In genomic region chr15:40435331-40436089, GRCh38 we compare ENCODE assay signal across 9 cellular contexts. TPM values are rescaled to one million over a fixed set of nuclear protein-coding genes. Genes with fewer than 3 reads are reported as not detected.
DNase-seq lines count a peak whose midpoint lies in the region; ATAC-seq and TF ChIP-seq lines count a peak whose summit lies in the region.
"Had no signal": no experiment of that assay in that cellular context is flagged by ENCODE, and none has a peak within 500 bp of the region (broad histone marks: within the 10 kb centered on the region; RNA-seq: fewer than 3 reads in every experiment).

No MANE protein-coding gene starts in this region.

- intact Hi-C loops in activated CD8-positive, alpha-beta T cell treated with anti-CD3 and anti-CD28 coated beads for 36 hours (cut with micrococcal nuclease): no loop called here
- intact Hi-C loops in mammary epithelial cell (cut with micrococcal nuclease): no loop called here

- no peaks in the 10 kb centered on the region for H3K79me2 ChIP-seq in mammary epithelial cell (ENCODE audit: insufficient read depth, low read length)

- H2AFZ ChIP-seq in mammary epithelial cell (ENCODE audit: low read depth, low read length): peak overlapping the region; percentile 52

- dilution Hi-C loops in mammary epithelial cell (cut with HindIII; ENCODE audit: low sequenced_read_pairs): no loop called here

- DNase-seq in activated CD8-positive, alpha-beta T cell treated with anti-CD3 and anti-CD28 coated beads for 36 hours: no peak
- DNase-seq in activated CD8-positive, alpha-beta T cell treated with anti-CD3 and anti-CD28 coated beads, Interleukin-2, amount 10 ng/mL, durations not matched to agents 7 days and 5 days: no peak
- DNase-seq in mammary epithelial cell (no peak), thoracic aorta (ENCODE audit: low spot score) (no peak), NCI-H510A treated with DMSO at 0.1 percent for 48 hours (lab: John Stamatoyannopoulos, UW) (no peak), NOMO-1 treated with DMSO at 0.1 percent for 48 hours (lab: John Stamatoyannopoulos, UW; ENCODE audit: unreplicated experiment) (no peak)
- DNase-seq: NCI-H2081 treated with DMSO at 0.1 percent for 48 hours had no signal

- H3K4me1 ChIP-seq in mammary epithelial cell (ENCODE audit: insufficient read depth, low read length) (peaks cover 18% of the 10 kb centered on the region), mucosa of rectum (ENCODE audit: control insufficient read depth in 2 of 2, insufficient read depth in 2 of 2, low read length in 2 of 2) (peaks cover 26% of the 10 kb centered on the region in 2 donors), thoracic aorta (ENCODE audit: control insufficient read depth in 1 of 2, low read depth in 2 of 2) (peaks cover 19 to 30% of the 10 kb centered on the region in 2 donors)

- H3K9ac ChIP-seq in mammary epithelial cell (ENCODE audit: insufficient read depth, low read length): no peak overlapping the region
- peak overlapping the region in 1 of 2 donors; percentile 41 for H3K9ac ChIP-seq in mucosa of rectum (ENCODE audit: low read depth in 1 of 2, low read length in 2 of 2)

- no TSS peak for BruUV-seq in mammary epithelial cell (replicated peaks; lab: Mats Ljungman, UMichigan)

- TF ChIP-seq CTCF in activated CD8-positive, alpha-beta T cell treated with anti-CD3 and anti-CD28 coated beads for 36 hours (IDR thresholded peaks at IDR 0.05): no peak
- TF ChIP-seq CTCF in mammary epithelial cell (conservative IDR thresholded peaks at IDR 0.05 in 1 of 2, IDR thresholded peaks at IDR 0.05 in 1 of 2; ENCODE audit: extremely low read depth in 1 of 2, insufficient read depth in 1 of 2, low read depth in 1 of 2, low read length in 2 of 2): no peak
- TF ChIP-seq CTCF in thoracic aorta (IDR thresholded peaks at IDR 0.05): no peak

- in situ Hi-C loops in mammary epithelial cell (cut with MboI; ENCODE audit: low sequenced_read_pairs in 2 of 2): no loop called here

- CTCF ChIA-PET in activated CD8-positive, alpha-beta T cell treated with anti-CD3 and anti-CD28 coated beads for 36 hours (lab: Charles Lee): interaction anchor here (0.8 to 1.7 kb wide), 4 partner anchors 9 to 156 kb away, joined by 3 to 7 read pairs (median 4); no protein-coding TSS in a partner anchor
- CTCF ChIA-PET in activated CD8-positive, alpha-beta T cell treated with anti-CD3 and anti-CD28 coated beads, Interleukin-2, amount 10 ng/mL, durations not matched to agents 7 days and 5 days (lab: Charles Lee): interaction anchor here (1.1 kb wide), 1 partner anchor 14 kb away, joined by 3 read pairs; no protein-coding TSS in a partner anchor
- CTCF ChIA-PET in mammary epithelial cell (lab: Charles Lee; ENCODE audit: low non-redundant PET): interaction anchor here (0.7 kb wide), 1 partner anchor 21 kb away, joined by 4 read pairs; no protein-coding TSS in a partner anchor

- H3K27ac Mint-ChIP-seq in activated CD8-positive, alpha-beta T cell treated with anti-CD3 and anti-CD28 coated beads for 36 hours: no peak overlapping the region
- no peak overlapping the region for H3K27ac Mint-ChIP-seq in activated CD8-positive, alpha-beta T cell treated with anti-CD3 and anti-CD28 coated beads, Interleukin-2, amount 10 ng/mL, durations not matched to agents 7 days and 5 days

- H3K36me3 Mint-ChIP-seq in activated CD8-positive, alpha-beta T cell treated with anti-CD3 and anti-CD28 coated beads for 36 hours (ENCODE audit: low read depth): no peaks in the 10 kb centered on the region
- H3K36me3 Mint-ChIP-seq in activated CD8-positive, alpha-beta T cell treated with anti-CD3 and anti-CD28 coated beads, Interleukin-2, amount 10 ng/mL, durations not matched to agents 7 days and 5 days (ENCODE audit: low read depth): no peaks in the 10 kb centered on the region

- no peaks in the 10 kb centered on the region for H3K36me3 ChIP-seq in mammary epithelial cell (ENCODE audit: insufficient read depth, low read length)
- no peaks in the 10 kb centered on the region for H3K36me3 ChIP-seq in mucosa of rectum (ENCODE audit: control insufficient read depth in 2 of 2, insufficient read depth in 2 of 2, low read length in 2 of 2)
- no peaks in the 10 kb centered on the region for H3K36me3 ChIP-seq in thoracic aorta

- no peaks in the 10 kb centered on the region for H4K20me1 ChIP-seq in mammary epithelial cell (ENCODE audit: insufficient read depth, low read length)

- H3K9me3 Mint-ChIP-seq in activated CD8-positive, alpha-beta T cell treated with anti-CD3 and anti-CD28 coated beads for 36 hours: no peaks in the 10 kb centered on the region
- no peaks in the 10 kb centered on the region for H3K9me3 Mint-ChIP-seq in activated CD8-positive, alpha-beta T cell treated with anti-CD3 and anti-CD28 coated beads, Interleukin-2, amount 10 ng/mL, durations not matched to agents 7 days and 5 days (ENCODE audit: insufficient read depth)

- H3K4me1 Mint-ChIP-seq in activated CD8-positive, alpha-beta T cell treated with anti-CD3 and anti-CD28 coated beads for 36 hours (ENCODE audit: low read depth): peaks cover 21% of the 10 kb centered on the region
- H3K4me1 Mint-ChIP-seq in activated CD8-positive, alpha-beta T cell treated with anti-CD3 and anti-CD28 coated beads, Interleukin-2, amount 10 ng/mL, durations not matched to agents 7 days and 5 days (ENCODE audit: low read depth): peaks cover 26% of the 10 kb centered on the region

- peak overlapping the region; percentile 68 for H3K4me2 ChIP-seq in mammary epithelial cell (ENCODE audit: insufficient read depth, low read depth, low read length)

- ATAC-seq in activated CD8-positive, alpha-beta T cell treated with anti-CD3 and anti-CD28 coated beads for 36 hours: no peak
- no peak for ATAC-seq in activated CD8-positive, alpha-beta T cell treated with anti-CD3 and anti-CD28 coated beads, Interleukin-2, amount 10 ng/mL, durations not matched to agents 7 days and 5 days
- no peak for ATAC-seq in thoracic aorta (ENCODE audit: insufficient number of reproducible peaks, low FRiP score, low read depth)
- ATAC-seq in activated CD4-positive, CD25-positive, alpha-beta regulatory T cell treated with anti-CD3 and anti-CD28 coated beads, Interleukin-2, amount 50 U/mL, for 24 hours: no peak

- H3K27me3 ChIP-seq in mammary epithelial cell (ENCODE audit: insufficient read depth, low read length) (peaks cover 23% of the 10 kb centered on the region), mucosa of rectum (ENCODE audit: control insufficient read depth in 2 of 2, insufficient read depth in 2 of 2, low read length in 2 of 2) (peaks cover 8% of the 10 kb centered on the region in 2 donors), thoracic aorta (replicated peaks; ENCODE audit: insufficient read depth) (peaks cover 11% of the 10 kb centered on the region)

- H3K9me3 ChIP-seq in mammary epithelial cell (replicated peaks; ENCODE audit: insufficient read depth, low read length) (no peaks in the 10 kb centered on the region), mucosa of rectum (ENCODE audit: control insufficient read depth in 2 of 2, low read length in 2 of 2) (no peaks in the 10 kb centered on the region), thoracic aorta (no peaks in the 10 kb centered on the region)

- POLR2A ChIA-PET in activated CD8-positive, alpha-beta T cell treated with anti-CD3 and anti-CD28 coated beads for 36 hours (lab: Charles Lee): interaction anchor here (1.0 to 1.7 kb wide), 4 partner anchors 10 to 31 kb away, joined by 3 to 4 read pairs (median 3); partner anchors contain the start of gene IVD
- POLR2A ChIA-PET in activated CD8-positive, alpha-beta T cell treated with anti-CD3 and anti-CD28 coated beads, Interleukin-2, amount 10 ng/mL, durations not matched to agents 7 days and 5 days (lab: Charles Lee): no interaction called here

- H3K4me3 ChIP-seq in mammary epithelial cell (replicated peaks in 1 of 3; ENCODE audit: insufficient read depth in 1 of 3, low read depth in 2 of 3, low read length in 3 of 3) (no peak overlapping the region), mucosa of rectum (ENCODE audit: low read length in 2 of 2) (peak overlapping the region; percentile 53 to 56), thoracic aorta (peak overlapping the region; percentile 68)

- peak overlapping the region; percentile 29 for H3K4me3 Mint-ChIP-seq in activated CD8-positive, alpha-beta T cell treated with anti-CD3 and anti-CD28 coated beads for 36 hours
- no peak overlapping the region for H3K4me3 Mint-ChIP-seq in activated CD8-positive, alpha-beta T cell treated with anti-CD3 and anti-CD28 coated beads, Interleukin-2, amount 10 ng/mL, durations not matched to agents 7 days and 5 days

- peaks cover 39% of the 10 kb centered on the region for H3K27me3 Mint-ChIP-seq in activated CD8-positive, alpha-beta T cell treated with anti-CD3 and anti-CD28 coated beads for 36 hours
- H3K27me3 Mint-ChIP-seq in activated CD8-positive, alpha-beta T cell treated with anti-CD3 and anti-CD28 coated beads, Interleukin-2, amount 10 ng/mL, durations not matched to agents 7 days and 5 days (ENCODE audit: low read depth): peaks cover 54% of the 10 kb centered on the region

- no peak overlapping the region for H3K27ac ChIP-seq in mammary epithelial cell (ENCODE audit: insufficient read depth, low read depth, low read length)
- no peak overlapping the region for H3K27ac ChIP-seq in mucosa of rectum (ENCODE audit: low read depth in 2 of 2, low read length in 2 of 2)
- no peak overlapping the region for H3K27ac ChIP-seq in thoracic aorta

- 47% methylated on average over 21 of the region's 26 CpGs for WGBS in mammary epithelial cell (ENCODE audit: low coverage, missing lambda C conversion rate)

RNA-seq across cellular contexts. Expression of gene BAHD1, which starts 5.2 kb away (rescaled TPM):
- total RNA-seq in activated CD8-positive, alpha-beta T cell treated with anti-CD3 and anti-CD28 coated beads for 36 hours: 10 to 100 TPM; 14.7 to 17.6 TPM
- 10 to 100 TPM; 25.7 to 26.3 TPM for total RNA-seq in activated CD8-positive, alpha-beta T cell treated with anti-CD3 and anti-CD28 coated beads, Interleukin-2, amount 10 ng/mL, durations not matched to agents 7 days and 5 days
- 10 to 100 TPM; 11.7 to 13.7 TPM for total RNA-seq in mammary epithelial cell
- polyA plus RNA-seq in mammary epithelial cell: 6.6 TPM
- polyA minus RNA-seq in mammary epithelial cell: 12.9 TPM
- 10 to 100 TPM; 10.7 to 14.0 TPM for total RNA-seq in thoracic aorta

RNA-seq across cellular contexts. Expression of gene IVD, which starts 29.9 kb away (rescaled TPM):
- 10 to 100 TPM; 56.9 to 65.0 TPM for total RNA-seq in activated CD8-positive, alpha-beta T cell treated with anti-CD3 and anti-CD28 coated beads for 36 hours
- 10 to 100 TPM; 77.7 to 79.9 TPM for total RNA-seq in activated CD8-positive, alpha-beta T cell treated with anti-CD3 and anti-CD28 coated beads, Interleukin-2, amount 10 ng/mL, durations not matched to agents 7 days and 5 days
- total RNA-seq in mammary epithelial cell: 10 to 100 TPM; 40.3 to 44.3 TPM
- 41.1 TPM for polyA plus RNA-seq in mammary epithelial cell
- 96.7 TPM for polyA minus RNA-seq in mammary epithelial cell
- 10 to 100 TPM; 43.6 to 61.8 TPM for total RNA-seq in thoracic aorta

RNA-seq across cellular contexts. Expression of gene CHST14, which starts 35.3 kb away (rescaled TPM):
- 1 to 10 TPM; 4.3 to 5.1 TPM for total RNA-seq in activated CD8-positive, alpha-beta T cell treated with anti-CD3 and anti-CD28 coated beads for 36 hours
- total RNA-seq in activated CD8-positive, alpha-beta T cell treated with anti-CD3 and anti-CD28 coated beads, Interleukin-2, amount 10 ng/mL, durations not matched to agents 7 days and 5 days: 10 to 100 TPM; 12.1 to 12.6 TPM
- total RNA-seq in mammary epithelial cell (10 to 100 TPM in 1 of 2 donors, 1 to 10 TPM in 1; 9.8 to 11.1 TPM), thoracic aorta (10 to 100 TPM; 16.4 to 21.0 TPM)
- polyA plus RNA-seq in mammary epithelial cell: 7.7 TPM
- polyA minus RNA-seq in mammary epithelial cell: 6.6 TPM

RNA-seq across cellular contexts. Expression of gene KNSTRN, which starts 53.0 kb away (rescaled TPM):
- 10 to 100 TPM; 54.2 to 55.0 TPM for total RNA-seq in activated CD8-positive, alpha-beta T cell treated with anti-CD3 and anti-CD28 coated beads for 36 hours
- 10 to 100 TPM; 71.1 to 74.1 TPM for total RNA-seq in activated CD8-positive, alpha-beta T cell treated with anti-CD3 and anti-CD28 coated beads, Interleukin-2, amount 10 ng/mL, durations not matched to agents 7 days and 5 days
- total RNA-seq in mammary epithelial cell (10 to 100 TPM; 19.3 to 49.7 TPM), thoracic aorta (1 to 10 TPM; 4.5 to 5.8 TPM)
- polyA plus RNA-seq in mammary epithelial cell: 44.5 TPM
- polyA minus RNA-seq in mammary epithelial cell: 51.4 TPM

Comparison
In these comparisons a context has a peak if more than half of its experiments do, and no peak if none do; other contexts are left out.
1. H3K4me3 ChIP-seq: peak in mucosa of rectum (2 of 2) and thoracic aorta (single experiment); none in mammary epithelial cell (0 of 3).